In genomic region chr1:26391450-26391849, GRCh38 we compare ENCODE assay signal across 9 cellular contexts. TPM values are rescaled to one million over a fixed set of nuclear protein-coding genes. Genes with fewer than 3 reads are reported as not detected.
DNase-seq lines count a peak whose midpoint lies in the region; ATAC-seq, FAIRE-seq and TF ChIP-seq lines count a peak whose summit lies in the region.
"Had no signal": no experiment of that assay in that cellular context is flagged by ENCODE, and none has a peak within 500 bp of the region (broad histone marks: within the 10 kb centered on the region; RNA-seq: fewer than 3 reads in every experiment).

No MANE protein-coding gene starts in this region.

- H3K27me3 ChIP-seq in keratinocyte (ENCODE audit: control insufficient read depth, extremely low read depth, insufficient read depth, low read length) (no peaks in the 10 kb centered on the region), left ventricle myocardium inferior (ENCODE audit: low read depth) (peaks cover 60% of the 10 kb centered on the region)

- CTCF ChIA-PET in activated naive CD4-positive, alpha-beta T cell treated with anti-CD3 and anti-CD28 coated beads for 36 hours (lab: Charles Lee): interaction anchor here (0.6 to 2.3 kb wide), 7 partner anchors 16 to 222 kb away, joined by 3 to 8 read pairs (median 4); partner anchors contain the start of genes C1orf232 and ZNF593

- no peak overlapping the region for H3K4me3 Mint-ChIP-seq in activated naive CD4-positive, alpha-beta T cell treated with anti-CD3 and anti-CD28 coated beads for 36 hours
- H3K4me3 Mint-ChIP-seq in activated T-helper 2 cell treated with anti-CD3 and anti-CD28 coated beads, Interferon-gamma antibody, Interleukin-2, Interleukin-4, amounts not matched to agents 10 μg/mL and 5 μg/mL and 100 μg/mL, durations not matched to agents 14 hours and 24 hours and 36 hours (ENCODE audit: low read depth): no peak overlapping the region

- H3K27me3 Mint-ChIP-seq in activated naive CD4-positive, alpha-beta T cell treated with anti-CD3 and anti-CD28 coated beads for 36 hours (ENCODE audit: low read depth): no peaks in the 10 kb centered on the region
- H3K27me3 Mint-ChIP-seq in activated T-helper 2 cell treated with anti-CD3 and anti-CD28 coated beads, Interferon-gamma antibody, Interleukin-2, Interleukin-4, amounts not matched to agents 10 μg/mL and 5 μg/mL and 100 μg/mL, durations not matched to agents 14 hours and 24 hours and 36 hours (ENCODE audit: low read depth): peaks cover 9% of the 10 kb centered on the region

- no peaks in the 10 kb centered on the region for H4K20me1 ChIP-seq in keratinocyte (ENCODE audit: control insufficient read depth, extremely low read depth, insufficient read depth, low read length)

- intact Hi-C loops in activated naive CD4-positive, alpha-beta T cell treated with anti-CD3 and anti-CD28 coated beads for 36 hours (cut with micrococcal nuclease): loop anchor here (1.0 to 10.0 kb wide), 2 partner anchors 116 to 287 kb away; no protein-coding TSS in a partner anchor
- intact Hi-C loops in activated T-helper 2 cell treated with anti-CD3 and anti-CD28 coated beads, Interferon-gamma antibody, Interleukin-2, Interleukin-4, amounts not matched to agents 10 μg/mL and 5 μg/mL and 100 μg/mL, durations not matched to agents 14 hours and 24 hours and 36 hours (cut with micrococcal nuclease): loop anchor here (10.0 kb wide), 2 partner anchors 227 to 287 kb away; partner anchors contain the start of genes C1orf232 and ZNF593
- intact Hi-C loops in left ventricle myocardium inferior (cut with micrococcal nuclease): no loop called here

- dilution Hi-C loops in keratinocyte (cut with MboI; ENCODE audit: extremely low pct_ligation_motif_present, low sequenced_read_pairs): no loop called here

- TF ChIP-seq CTCF in keratinocyte (optimal IDR thresholded peaks at IDR 0.05 in 1 of 3, IDR thresholded peaks at IDR 0.05 in 1 of 3, conservative IDR thresholded peaks at IDR 0.05 in 1 of 3; ENCODE audit: extremely low read depth in 1 of 3, insufficient read depth in 2 of 3, low read length in 3 of 3): peak; percentile 86 to 97 (median 88)
- TF ChIP-seq CTCF in left ventricle myocardium inferior (IDR thresholded peaks at IDR 0.05; ENCODE audit: borderline replicate concordance): no peak

- ATAC-seq in GM21528 (IDR thresholded peaks at IDR 0.05; ENCODE audit: low FRiP score, unreplicated experiment): no peak

- H3K27ac ChIP-seq in keratinocyte (ENCODE audit: control insufficient read depth, insufficient read depth, low read length) (no peak overlapping the region), left ventricle myocardium inferior (replicated peaks) (no peak overlapping the region)
- H3K27ac ChIP-seq: epithelial cell of prostate had no signal

- FAIRE-seq in keratinocyte (lab: Jason Lieb, UNC): peak; percentile 85

- H3K4me3 ChIP-seq in keratinocyte (ENCODE audit: control insufficient read depth in 2 of 3, extremely low read depth in 1 of 3, insufficient read depth in 2 of 3, low read depth in 1 of 3, low read length in 3 of 3) (no peak overlapping the region), left ventricle myocardium inferior (no peak overlapping the region)

- DNase-seq in activated naive CD4-positive, alpha-beta T cell treated with anti-CD3 and anti-CD28 coated beads for 36 hours: peak; percentile 59
- no peak for DNase-seq in activated naive CD4-positive, alpha-beta T cell treated with anti-CD3 and anti-CD28 coated beads, Interleukin-2, amount 50 U/mL, for 16 hours
- DNase-seq in NCI-H460 (ENCODE audit: extremely low read depth, low read depth) (peak; percentile 29), keratinocyte (ENCODE audit: low read depth, low spot score) (peak; percentile 28), left ventricle myocardium inferior (no peak), NCI-H146 (lab: John Stamatoyannopoulos, UW) (no peak)
- peak; percentile 31 for DNase-seq in activated T-helper 2 cell treated with anti-CD3 and anti-CD28 coated beads, Interferon-gamma antibody, Interleukin-2, Interleukin-4, amounts not matched to agents 10 μg/mL and 5 μg/mL and 100 μg/mL, durations not matched to agents 14 hours and 24 hours and 36 hours (ENCODE audit: low spot score)

- no peaks in the 10 kb centered on the region for H3K9me3 ChIP-seq in keratinocyte (ENCODE audit: control insufficient read depth, low read depth, low read length)
- H3K9me3 ChIP-seq in left ventricle myocardium inferior (replicated peaks): no peaks in the 10 kb centered on the region

- H2AFZ ChIP-seq in keratinocyte (ENCODE audit: control insufficient read depth, low read length): no peak overlapping the region

- H3K79me2 ChIP-seq in keratinocyte (ENCODE audit: control insufficient read depth, insufficient read depth, low read length): no peaks in the 10 kb centered on the region

- no peak overlapping the region for H3K9ac ChIP-seq in keratinocyte (ENCODE audit: control insufficient read depth, extremely low read depth, insufficient read depth, low read length)

- H3K27ac Mint-ChIP-seq in activated naive CD4-positive, alpha-beta T cell treated with anti-CD3 and anti-CD28 coated beads for 36 hours: no peak overlapping the region
- H3K27ac Mint-ChIP-seq in activated T-helper 2 cell treated with anti-CD3 and anti-CD28 coated beads, Interferon-gamma antibody, Interleukin-2, Interleukin-4, amounts not matched to agents 10 μg/mL and 5 μg/mL and 100 μg/mL, durations not matched to agents 14 hours and 24 hours and 36 hours: no peak overlapping the region

- no peaks in the 10 kb centered on the region for H3K9me3 Mint-ChIP-seq in activated naive CD4-positive, alpha-beta T cell treated with anti-CD3 and anti-CD28 coated beads for 36 hours
- no peaks in the 10 kb centered on the region for H3K9me3 Mint-ChIP-seq in activated T-helper 2 cell treated with anti-CD3 and anti-CD28 coated beads, Interferon-gamma antibody, Interleukin-2, Interleukin-4, amounts not matched to agents 10 μg/mL and 5 μg/mL and 100 μg/mL, durations not matched to agents 14 hours and 24 hours and 36 hours

- no peaks in the 10 kb centered on the region for H3K9me1 ChIP-seq in keratinocyte (ENCODE audit: control insufficient read depth, extremely low read depth, insufficient read depth, low read length)

- peaks cover 19% of the 10 kb centered on the region for H3K4me1 Mint-ChIP-seq in activated naive CD4-positive, alpha-beta T cell treated with anti-CD3 and anti-CD28 coated beads for 36 hours (ENCODE audit: low read depth)
- H3K4me1 Mint-ChIP-seq in activated T-helper 2 cell treated with anti-CD3 and anti-CD28 coated beads, Interferon-gamma antibody, Interleukin-2, Interleukin-4, amounts not matched to agents 10 μg/mL and 5 μg/mL and 100 μg/mL, durations not matched to agents 14 hours and 24 hours and 36 hours (ENCODE audit: low read depth): peaks cover 28% of the 10 kb centered on the region

- H3K4me1 ChIP-seq in keratinocyte (ENCODE audit: control insufficient read depth, extremely low read depth, insufficient read depth, low read length) (no peaks in the 10 kb centered on the region), left ventricle myocardium inferior (no peaks in the 10 kb centered on the region)

- no peaks in the 10 kb centered on the region for H3K36me3 Mint-ChIP-seq in activated naive CD4-positive, alpha-beta T cell treated with anti-CD3 and anti-CD28 coated beads for 36 hours (ENCODE audit: low read depth)
- H3K36me3 Mint-ChIP-seq in activated T-helper 2 cell treated with anti-CD3 and anti-CD28 coated beads, Interferon-gamma antibody, Interleukin-2, Interleukin-4, amounts not matched to agents 10 μg/mL and 5 μg/mL and 100 μg/mL, durations not matched to agents 14 hours and 24 hours and 36 hours (ENCODE audit: low read depth): no peaks in the 10 kb centered on the region

- no peak overlapping the region for H3K4me2 ChIP-seq in keratinocyte (ENCODE audit: control insufficient read depth, extremely low read depth, insufficient read depth, low read depth, low read length)

- H3K36me3 ChIP-seq in keratinocyte (ENCODE audit: control insufficient read depth in 2 of 2, extremely low read depth in 1 of 2, insufficient read depth in 2 of 2, low read length in 2 of 2): no peaks in the 10 kb centered on the region
- no peaks in the 10 kb centered on the region for H3K36me3 ChIP-seq in left ventricle myocardium inferior

RNA-seq across cellular contexts. Expression of gene ZNF683, which starts 18.9 kb away (rescaled TPM):
- total RNA-seq in activated naive CD4-positive, alpha-beta T cell treated with anti-CD3 and anti-CD28 coated beads for 36 hours: not detected
- total RNA-seq in NCI-H460 (2014; rRNA removed; shearing (Covaris generic)): not detected in 2 replicates
- not detected in 2 replicates for polyA plus RNA-seq in NCI-H460 (2014; cell fraction: nucleus; rRNA removed)
- total RNA-seq in activated T-helper 2 cell treated with anti-CD3 and anti-CD28 coated beads, Interferon-gamma antibody, Interleukin-2, Interleukin-4, amounts not matched to agents 10 μg/mL and 5 μg/mL and 100 μg/mL, durations not matched to agents 14 hours and 24 hours and 36 hours: not detected in 2 replicates
- not detected in 3 replicates for polyA plus RNA-seq in keratinocyte
- not detected for polyA plus RNA-seq in keratinocyte (2011; ENCODE audit: low read depth)
- polyA plus RNA-seq in keratinocyte (2011; cell fraction: cytosol; rRNA removed): not detected in 2 replicates
- not detected in 2 replicates for polyA plus RNA-seq in keratinocyte (2011; cell fraction: nucleus; rRNA removed)
- polyA plus RNA-seq in keratinocyte (2012; ENCODE audit: low replicate concordance): not detected in 2 replicates
- polyA minus RNA-seq in keratinocyte: not detected in 3 replicates
- not detected for polyA minus RNA-seq in keratinocyte (2011; cell fraction: cytosol; rRNA and poly(A)+ RNA removed)
- polyA minus RNA-seq in keratinocyte (2011; cell fraction: nucleus; rRNA and poly(A)+ RNA removed): not detected in 2 replicates
- total RNA-seq in left ventricle myocardium inferior: not detected

RNA-seq across cellular contexts. Expression of gene LIN28A, which starts 19.2 kb away (rescaled TPM):
- not detected for total RNA-seq in activated naive CD4-positive, alpha-beta T cell treated with anti-CD3 and anti-CD28 coated beads for 36 hours
- not detected in 2 replicates for total RNA-seq in NCI-H460 (2014; rRNA removed; shearing (Covaris generic))
- polyA plus RNA-seq in NCI-H460 (2014; cell fraction: nucleus; rRNA removed): not detected in 2 replicates
- total RNA-seq in activated T-helper 2 cell treated with anti-CD3 and anti-CD28 coated beads, Interferon-gamma antibody, Interleukin-2, Interleukin-4, amounts not matched to agents 10 μg/mL and 5 μg/mL and 100 μg/mL, durations not matched to agents 14 hours and 24 hours and 36 hours: not detected in 2 replicates
- polyA plus RNA-seq in keratinocyte: 0.03 TPM in 1 of 3 replicates, not detected in the others
- polyA plus RNA-seq in keratinocyte (2011; ENCODE audit: low read depth): not detected
- not detected in 2 replicates for polyA plus RNA-seq in keratinocyte (2011; cell fraction: cytosol; rRNA removed)
- not detected in 2 replicates for polyA plus RNA-seq in keratinocyte (2011; cell fraction: nucleus; rRNA removed)
- not detected in 2 replicates for polyA plus RNA-seq in keratinocyte (2012; ENCODE audit: low replicate concordance)
- polyA minus RNA-seq in keratinocyte: 0.16 to 0.22 TPM in 2 of 3 replicates, not detected in the other
- polyA minus RNA-seq in keratinocyte (2011; cell fraction: cytosol; rRNA and poly(A)+ RNA removed): not detected
- not detected in 2 replicates for polyA minus RNA-seq in keratinocyte (2011; cell fraction: nucleus; rRNA and poly(A)+ RNA removed)
- total RNA-seq in left ventricle myocardium inferior: not detected

RNA-seq across cellular contexts. Expression of gene CRYBG2, which starts 37.5 kb away (rescaled TPM):
- under 1 TPM; 0.37 to 0.72 TPM for total RNA-seq in activated naive CD4-positive, alpha-beta T cell treated with anti-CD3 and anti-CD28 coated beads for 36 hours
- total RNA-seq in NCI-H460 (2014; rRNA removed; shearing (Covaris generic)): 0.20 TPM in 1 of 2 replicates, not detected in the other
- not detected in 2 replicates for polyA plus RNA-seq in NCI-H460 (2014; cell fraction: nucleus; rRNA removed)
- total RNA-seq in activated T-helper 2 cell treated with anti-CD3 and anti-CD28 coated beads, Interferon-gamma antibody, Interleukin-2, Interleukin-4, amounts not matched to agents 10 μg/mL and 5 μg/mL and 100 μg/mL, durations not matched to agents 14 hours and 24 hours and 36 hours: 0.32 and 0.98 TPM in 2 replicates
- 6.0 to 15.5 TPM (median 7.9 TPM) in 3 replicates for polyA plus RNA-seq in keratinocyte
- 27.9 TPM for polyA plus RNA-seq in keratinocyte (2011; ENCODE audit: low read depth)
- 3.1 and 7.3 TPM in 2 replicates for polyA plus RNA-seq in keratinocyte (2011; cell fraction: cytosol; rRNA removed)
- 28.6 and 33.8 TPM in 2 replicates for polyA plus RNA-seq in keratinocyte (2011; cell fraction: nucleus; rRNA removed)
- polyA plus RNA-seq in keratinocyte (2012; ENCODE audit: low replicate concordance): 12.0 and 50.5 TPM in 2 replicates
- 11.2 to 30.9 TPM (median 17.2 TPM) in 3 replicates for polyA minus RNA-seq in keratinocyte
- 20.1 TPM for polyA minus RNA-seq in keratinocyte (2011; cell fraction: cytosol; rRNA and poly(A)+ RNA removed)
- 27.2 and 40.2 TPM in 2 replicates for polyA minus RNA-seq in keratinocyte (2011; cell fraction: nucleus; rRNA and poly(A)+ RNA removed)
- total RNA-seq in left ventricle myocardium inferior: not detected

RNA-seq across cellular contexts. Expression of gene DHDDS, which starts 40.7 kb away (rescaled TPM):
- total RNA-seq in activated naive CD4-positive, alpha-beta T cell treated with anti-CD3 and anti-CD28 coated beads for 36 hours: 10 to 100 TPM; 26.2 to 26.3 TPM
- total RNA-seq in NCI-H460 (2014; rRNA removed; shearing (Covaris generic)): 20.3 and 24.9 TPM in 2 replicates
- polyA plus RNA-seq in NCI-H460 (2014; cell fraction: nucleus; rRNA removed): 14.8 and 29.6 TPM in 2 replicates
- total RNA-seq in activated T-helper 2 cell treated with anti-CD3 and anti-CD28 coated beads, Interferon-gamma antibody, Interleukin-2, Interleukin-4, amounts not matched to agents 10 μg/mL and 5 μg/mL and 100 μg/mL, durations not matched to agents 14 hours and 24 hours and 36 hours: 56.2 and 57.3 TPM in 2 replicates
- 39.5 to 56.5 TPM (median 41.2 TPM) in 3 replicates for polyA plus RNA-seq in keratinocyte
- 37.9 TPM for polyA plus RNA-seq in keratinocyte (2011; ENCODE audit: low read depth)
- 31.3 and 36.1 TPM in 2 replicates for polyA plus RNA-seq in keratinocyte (2011; cell fraction: cytosol; rRNA removed)
- 74.9 and 81.9 TPM in 2 replicates for polyA plus RNA-seq in keratinocyte (2011; cell fraction: nucleus; rRNA removed)
- polyA plus RNA-seq in keratinocyte (2012; ENCODE audit: low replicate concordance): 28.7 and 41.6 TPM in 2 replicates
- 33.5 to 46.8 TPM (median 39.8 TPM) in 3 replicates for polyA minus RNA-seq in keratinocyte
- 33.0 TPM for polyA minus RNA-seq in keratinocyte (2011; cell fraction: cytosol; rRNA and poly(A)+ RNA removed)
- 27.5 and 48.2 TPM in 2 replicates for polyA minus RNA-seq in keratinocyte (2011; cell fraction: nucleus; rRNA and poly(A)+ RNA removed)
- 27.9 TPM for total RNA-seq in left ventricle myocardium inferior

Comparison
In these comparisons a context has a peak if more than half of its experiments do, and no peak if none do; other contexts are left out.
1. DNase-seq: peak in activated naive CD4-positive, alpha-beta T cell treated with anti-CD3 and anti-CD28 coated beads for 36 hours (single experiment), NCI-H460 (single experiment), activated T-helper 2 cell treated with anti-CD3 and anti-CD28 coated beads, Interferon-gamma antibody, Interleukin-2, Interleukin-4, amounts not matched to agents 10 μg/mL and 5 μg/mL and 100 μg/mL, durations not matched to agents 14 hours and 24 hours and 36 hours (single experiment) and keratinocyte (single experiment); none in activated naive CD4-positive, alpha-beta T cell treated with anti-CD3 and anti-CD28 coated beads, Interleukin-2, amount 50 U/mL, for 16 hours (single experiment), left ventricle myocardium inferior (single experiment) and NCI-H146 (single experiment).